ENCODE assay signal across 22 cellular contexts in genomic region chr3:28645149-28645548, GRCh38.
"Had no signal": no experiment of that assay in that cellular context is flagged by ENCODE, and none has a peak within 500 bp of the region (broad histone marks: within the 10 kb centered on the region; RNA-seq: fewer than 3 reads in every experiment).

No MANE protein-coding gene starts in this region.

- H3K9me3 Mint-ChIP-seq: activated naive CD8-positive, alpha-beta T cell treated with anti-CD3 and anti-CD28 coated beads for 36 hours; activated T-cell treated with anti-CD3 and anti-CD28 coated beads, Interleukin-2, amount 50 U/mL, for 72 hours; brain; memory B cell; neural crest cell had no signal

- DNase-seq: activated CD4-positive, alpha-beta T cell treated with anti-CD3 and anti-CD28 coated beads for 36 hours; activated CD4-positive, CD25-positive, alpha-beta regulatory T cell; activated CD8-positive, alpha-beta T cell treated with anti-CD3 and anti-CD28 coated beads, Interleukin-2, amount 10 ng/mL, durations not matched to agents 7 days and 5 days; activated naive CD4-positive, alpha-beta T cell; activated naive CD8-positive, alpha-beta T cell treated with anti-CD3 and anti-CD28 coated beads for 36 hours; activated T-cell treated with anti-CD3 and anti-CD28 coated beads for 4 hours; activated T-cell treated with anti-CD3 and anti-CD28 coated beads, Interleukin-2, amount 50 U/mL, for 72 hours; central memory CD4-positive, alpha-beta T cell; foreskin fibroblast; heart left ventricle; hypothalamus; naive thymus-derived CD8-positive, alpha-beta T cell; occipital lobe; psoas muscle; stimulated activated CD4-positive, alpha-beta T cell treated with anti-CD3 and anti-CD28 coated beads, Interleukin-15, amount 100 ng/mL, for 24 hours; stimulated activated CD4-positive, alpha-beta T cell treated with anti-CD3 and anti-CD28 coated beads, Interleukin-2, amount 100 ng/mL, for 24 hours; stimulated activated naive CD4-positive, alpha-beta T cell treated with Interleukin-2 at 50 U/mL for 16 hours; T-helper 17 cell had no signal

- H3K4me3 Mint-ChIP-seq: activated CD4-positive, alpha-beta T cell treated with anti-CD3 and anti-CD28 coated beads for 36 hours; activated CD8-positive, alpha-beta T cell treated with anti-CD3 and anti-CD28 coated beads, Interleukin-2, amount 10 ng/mL, durations not matched to agents 7 days and 5 days; activated naive CD8-positive, alpha-beta T cell treated with anti-CD3 and anti-CD28 coated beads for 36 hours; activated T-cell treated with anti-CD3 and anti-CD28 coated beads, Interleukin-2, amount 50 U/mL, for 72 hours; brain; memory B cell; naive thymus-derived CD8-positive, alpha-beta T cell; neural crest cell; T-helper 17 cell had no signal

- H3K27me3 Mint-ChIP-seq: memory B cell had no signal

- ATAC-seq: activated CD4-positive, alpha-beta T cell treated with anti-CD3 and anti-CD28 coated beads for 36 hours; activated CD8-positive, alpha-beta T cell treated with anti-CD3 and anti-CD28 coated beads, Interleukin-2, amount 10 ng/mL, durations not matched to agents 7 days and 5 days; activated T-cell treated with anti-CD3 and anti-CD28 coated beads, Interleukin-2, amount 50 U/mL, for 72 hours; esophagus mucosa; naive thymus-derived CD8-positive, alpha-beta T cell; psoas muscle; T-helper 17 cell had no signal

- H3K36me3 Mint-ChIP-seq: activated naive CD8-positive, alpha-beta T cell treated with anti-CD3 and anti-CD28 coated beads for 36 hours; brain; memory B cell; naive thymus-derived CD8-positive, alpha-beta T cell had no signal

- H3K4me1 Mint-ChIP-seq: activated CD4-positive, alpha-beta T cell treated with anti-CD3 and anti-CD28 coated beads for 36 hours; activated naive CD8-positive, alpha-beta T cell treated with anti-CD3 and anti-CD28 coated beads for 36 hours; memory B cell; naive thymus-derived CD8-positive, alpha-beta T cell; neural crest cell; T-helper 17 cell had no signal

- H3K27ac Mint-ChIP-seq: activated CD4-positive, alpha-beta T cell treated with anti-CD3 and anti-CD28 coated beads for 36 hours; activated CD8-positive, alpha-beta T cell treated with anti-CD3 and anti-CD28 coated beads, Interleukin-2, amount 10 ng/mL, durations not matched to agents 7 days and 5 days; activated naive CD8-positive, alpha-beta T cell treated with anti-CD3 and anti-CD28 coated beads for 36 hours; activated T-cell treated with anti-CD3 and anti-CD28 coated beads, Interleukin-2, amount 50 U/mL, for 72 hours; brain; memory B cell; naive thymus-derived CD8-positive, alpha-beta T cell; T-helper 17 cell had no signal
